21 cellular contexts compared by ENCODE assay signal in the genomic region with DNA sequence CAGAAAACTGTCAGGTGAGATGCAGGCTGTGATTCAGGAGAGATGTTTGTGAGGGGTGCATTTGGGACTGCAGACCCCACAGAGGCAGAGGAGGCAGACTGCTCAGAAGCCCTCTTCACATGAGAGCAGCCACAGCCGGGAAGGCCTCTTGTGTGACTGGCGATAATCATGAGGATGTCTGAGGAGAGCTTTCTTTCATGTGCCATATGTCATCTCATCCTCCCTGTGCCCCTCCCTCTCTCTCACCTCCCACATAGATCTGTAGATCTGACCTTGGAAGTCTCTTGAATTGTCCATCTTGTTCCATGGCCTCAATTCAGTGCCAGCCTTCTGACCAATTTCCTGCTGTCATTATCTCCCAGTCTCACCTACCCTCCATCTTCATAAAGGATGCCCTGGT. TPM values are rescaled to one million over a fixed set of nuclear protein-coding genes. Genes with fewer than 3 reads are reported as not detected.
DNase-seq lines count a peak whose midpoint lies in the region; ATAC-seq and TF ChIP-seq lines count a peak whose summit lies in the region.
"Had no signal": no experiment of that assay in that cellular context is flagged by ENCODE, and none has a peak within 500 bp of the region (broad histone marks: within the 10 kb centered on the region; RNA-seq: fewer than 3 reads in every experiment).

No MANE protein-coding gene starts in this region.

- H3K4me1 ChIP-seq in CD4-positive, CD25-positive, alpha-beta regulatory T cell (ENCODE audit: control insufficient read depth, insufficient read depth, low read length, poor library complexity, severe bottlenecking), result peaks cover 18% of the 10 kb centered on the region
- H3K4me1 ChIP-seq in osteoblast (ENCODE audit: insufficient read depth, low read length) (no peaks in the 10 kb centered on the region), tibial nerve (peaks cover 0 to 78% (median 20%) of the 10 kb centered on the region in 4 donors)
- H3K4me1 ChIP-seq: body of pancreas had no signal

- 65 to 83% methylated on average over 2 of the region's 2 CpGs for WGBS in tibial nerve, 2 donors

- peak overlapping the region in 2 of 3 donors; percentile 76 to 77 for H3K27ac Mint-ChIP-seq in CD4-positive, CD25-positive, alpha-beta regulatory T cell
- H3K27ac Mint-ChIP-seq: activated CD8-positive, alpha-beta T cell treated with anti-CD3 and anti-CD28 coated beads, Interleukin-2, amount 10 ng/mL, durations not matched to agents 7 days and 5 days; activated naive CD8-positive, alpha-beta T cell treated with anti-CD3 and anti-CD28 coated beads, Interleukin-2, amount 50 U/mL, for 24 hours had no signal

- H3K27me3 Mint-ChIP-seq in CD4-positive, CD25-positive, alpha-beta regulatory T cell, result peaks cover 4% of the 10 kb centered on the region

- TF ChIP-seq CTCF in osteoblast (IDR thresholded peaks at IDR 0.05; ENCODE audit: extremely low read depth, low read depth, low read length) (no peak), tibial nerve (IDR thresholded peaks at IDR 0.05) (no peak)

- ATAC-seq in CD4-positive, CD25-positive, alpha-beta regulatory T cell (ENCODE audit: low read depth in 2 of 2), result no peak
- ATAC-seq: activated CD8-positive, alpha-beta T cell treated with anti-CD3 and anti-CD28 coated beads, Interleukin-2, amount 10 ng/mL, durations not matched to agents 7 days and 5 days; activated naive CD8-positive, alpha-beta T cell treated with anti-CD3 and anti-CD28 coated beads, Interleukin-2, amount 50 U/mL, for 24 hours; body of pancreas had no signal

- no peak overlapping the region for H3K4me2 ChIP-seq in osteoblast (ENCODE audit: insufficient read depth, low read length)

- H3K27me3 ChIP-seq in CD4-positive, CD25-positive, alpha-beta regulatory T cell (ENCODE audit: control insufficient read depth, insufficient read depth, low read length), result no peaks in the 10 kb centered on the region
- H3K27me3 ChIP-seq in osteoblast (ENCODE audit: insufficient read depth, low read length) (no peaks in the 10 kb centered on the region), tibial nerve (no peaks in the 10 kb centered on the region)
- H3K27me3 ChIP-seq: body of pancreas, SJSA1 had no signal

- H3K4me3 ChIP-seq in CD4-positive, CD25-positive, alpha-beta regulatory T cell (ENCODE audit: low read depth, low read length), result no peak overlapping the region
- H3K4me3 ChIP-seq in osteoblast (ENCODE audit: insufficient read depth, low read length), result no peak overlapping the region
- H3K4me3 ChIP-seq in tibial nerve, result no peak overlapping the region
- H3K4me3 ChIP-seq: body of pancreas, SJSA1 had no signal

- H3K36me3 Mint-ChIP-seq in CD4-positive, CD25-positive, alpha-beta regulatory T cell, result peaks cover 25% of the 10 kb centered on the region

- H3K27ac ChIP-seq in CD4-positive, CD25-positive, alpha-beta regulatory T cell (ENCODE audit: insufficient read depth, low read length, poor library complexity, severe bottlenecking), result no peak overlapping the region
- H3K27ac ChIP-seq in cingulate gyrus (ENCODE audit: low read depth, low read length) (peak overlapping the region; percentile 73), osteoblast (ENCODE audit: low read depth, low read length) (no peak overlapping the region), tibial nerve (no peak overlapping the region)
- H3K27ac ChIP-seq: body of pancreas, SJSA1 had no signal

- H3K9me3 Mint-ChIP-seq in CD4-positive, CD25-positive, alpha-beta regulatory T cell, result no peaks in the 10 kb centered on the region
- H3K9me3 Mint-ChIP-seq: activated naive CD8-positive, alpha-beta T cell treated with anti-CD3 and anti-CD28 coated beads, Interleukin-2, amount 50 U/mL, for 24 hours had no signal

- H3K36me3 ChIP-seq in CD4-positive, CD25-positive, alpha-beta regulatory T cell (ENCODE audit: control insufficient read depth, insufficient read depth, low read length), result no peaks in the 10 kb centered on the region
- H3K36me3 ChIP-seq in osteoblast (ENCODE audit: insufficient read depth, low read length) (peaks cover 2% of the 10 kb centered on the region), tibial nerve (peaks cover 0 to 16% (median 0%) of the 10 kb centered on the region in 3 donors)

- peaks cover 83% of the 10 kb centered on the region for H3K79me2 ChIP-seq in osteoblast (ENCODE audit: insufficient read depth, low read length)

- H3K9me3 ChIP-seq in CD4-positive, CD25-positive, alpha-beta regulatory T cell (ENCODE audit: control insufficient read depth in 2 of 2, low read length in 2 of 2), result no peaks in the 10 kb centered on the region
- H3K9me3 ChIP-seq in osteoblast (ENCODE audit: low read depth, low read length), result no peaks in the 10 kb centered on the region
- no peaks in the 10 kb centered on the region for H3K9me3 ChIP-seq in tibial nerve
- H3K9me3 ChIP-seq: body of pancreas, SJSA1 had no signal

- no peak overlapping the region for H3K4me3 Mint-ChIP-seq in CD4-positive, CD25-positive, alpha-beta regulatory T cell
- H3K4me3 Mint-ChIP-seq: activated CD8-positive, alpha-beta T cell treated with anti-CD3 and anti-CD28 coated beads, Interleukin-2, amount 10 ng/mL, durations not matched to agents 7 days and 5 days; activated naive CD8-positive, alpha-beta T cell treated with anti-CD3 and anti-CD28 coated beads, Interleukin-2, amount 50 U/mL, for 24 hours had no signal

- no peak overlapping the region for H2AFZ ChIP-seq in osteoblast (ENCODE audit: low read length)

- TF ChIP-seq POLR2A in tibial nerve (IDR thresholded peaks at IDR 0.05), result no peak

- TF ChIP-seq EP300 in tibial nerve (IDR thresholded peaks at IDR 0.05), result no peak

- no peak for DNase-seq in CD4-positive, CD25-positive, alpha-beta regulatory T cell
- DNase-seq in NCI-H524 (lab: John Stamatoyannopoulos, UW) (peak; percentile 62 to 90), osteoblast (ENCODE audit: insufficient read length, low spot score, missing footprints) (peak; percentile 79), tibial nerve (ENCODE audit: low spot score in 2 of 2) (no peak), dedifferentiated amniotic fluid mesenchymal stem cell (ENCODE audit: extremely low spot score) (no peak)
- no peak for DNase-seq in effector CD4-positive, alpha-beta T cell
- DNase-seq in stimulated activated CD8-positive, alpha-beta memory T cell treated with anti-CD3 and anti-CD28 coated beads, Interleukin-4, amount 100 ng/mL, for 48 hours, result no peak
- DNase-seq: activated CD8-positive, alpha-beta T cell treated with anti-CD3 and anti-CD28 coated beads, Interleukin-2, amount 10 ng/mL, durations not matched to agents 7 days and 5 days; activated gamma-delta T cell; activated naive CD8-positive, alpha-beta T cell treated with anti-CD3 and anti-CD28 coated beads, Interleukin-2, amount 50 U/mL, for 24 hours; activated T-cell treated with anti-CD3 and anti-CD28 coated beads for 4 hours; body of pancreas; COR-L47; DMS79 treated with DMSO at 0.1 percent for 48 hours; Karpas-422; mammary epithelial cell; NCI-H1930; NCI-H446; T-helper 1 cell had no signal

- peaks cover 11 to 31% (median 19%) of the 10 kb centered on the region in 4 donors for H3K4me1 Mint-ChIP-seq in CD4-positive, CD25-positive, alpha-beta regulatory T cell

- peaks cover 79% of the 10 kb centered on the region for H4K20me1 ChIP-seq in osteoblast (ENCODE audit: insufficient read depth, low read length)

RNA-seq across cellular contexts. Expression of gene EPN2, which starts 50.5 kb away (rescaled TPM):
- 14.9 TPM for total RNA-seq in CD4-positive, CD25-positive, alpha-beta regulatory T cell
- 1 to 10 TPM; 7.1 to 9.5 (median 7.9) TPM for polyA plus RNA-seq in CD4-positive, CD25-positive, alpha-beta regulatory T cell
- 13.6 and 18.1 TPM in 2 replicates for total RNA-seq in osteoblast
- 100 to 1,000 TPM in 3 of 4 donors, 10 to 100 TPM in 1; 92.7 to 141 (median 119) TPM for total RNA-seq in tibial nerve

Comparison
In these comparisons a context has a peak if more than half of its experiments do, and no peak if none do; other contexts are left out.
1. DNase-seq: peak in NCI-H524 (2 of 2) and osteoblast (single experiment); none in CD4-positive, CD25-positive, alpha-beta regulatory T cell (0 of 3), tibial nerve (0 of 2), dedifferentiated amniotic fluid mesenchymal stem cell (single experiment), effector CD4-positive, alpha-beta T cell (single experiment) and stimulated activated CD8-positive, alpha-beta memory T cell treated with anti-CD3 and anti-CD28 coated beads, Interleukin-4, amount 100 ng/mL, for 48 hours (single experiment).